In genomic region chr5:96823900-96824351, GRCh38 we compare ENCODE assay signal across 8 cellular contexts. TPM values are rescaled to one million over a fixed set of nuclear protein-coding genes. Genes with fewer than 3 reads are reported as not detected.
DNase-seq lines count a peak whose midpoint lies in the region; ATAC-seq and TF ChIP-seq lines count a peak whose summit lies in the region.

No MANE protein-coding gene starts in this region.

- H3K79me2 ChIP-seq in neural progenitor cell (ENCODE audit: low read depth) = no peaks in the 10 kb centered on the region

- DNase-seq in M059J (ENCODE audit: low read depth) (peak; percentile 98), foreskin fibroblast (peak; percentile 72 to 80), NCI-H1048 (lab: John Stamatoyannopoulos, UW) (no peak), gastrocnemius medialis (no peak), neural progenitor cell (ENCODE audit: low spot score) (no peak), right atrium auricular region (ENCODE audit: low spot score) (no peak)

- no peak for TF ChIP-seq POLR2A in gastrocnemius medialis (IDR thresholded peaks at IDR 0.05)

- no peak overlapping the region for H3K4me3 Mint-ChIP-seq in neural progenitor cell

- intact Hi-C loops in gastrocnemius medialis (cut with DNase I; ENCODE audit: low total_unique reads) = loop anchor here (1.0 kb wide), 1 partner anchor 135 kb away; no protein-coding TSS in a partner anchor

- no peaks in the 10 kb centered on the region for H3K9me3 Mint-ChIP-seq in neural progenitor cell

- H2AFZ ChIP-seq in neural progenitor cell (replicated peaks) = no peak overlapping the region

- TF ChIP-seq CTCF in foreskin fibroblast (IDR thresholded peaks at IDR 0.05; ENCODE audit: low read depth, low read length) = no peak
- TF ChIP-seq CTCF in gastrocnemius medialis (IDR thresholded peaks at IDR 0.05 in 4 of 5, conservative IDR thresholded peaks at IDR 0.05 in 1 of 5) = no peak
- no peak for TF ChIP-seq CTCF in neural progenitor cell (IDR thresholded peaks at IDR 0.05)
- no peak for TF ChIP-seq CTCF in right atrium auricular region (IDR thresholded peaks at IDR 0.05)

- H3K27ac ChIP-seq in gastrocnemius medialis (no peak overlapping the region), neural progenitor cell (no peak overlapping the region), right atrium auricular region (no peak overlapping the region)

- in situ Hi-C loops in gastrocnemius medialis (cut with MboI; ENCODE audit: low sequenced_read_pairs in 4 of 4) = no loop called here

- H3K9ac ChIP-seq in neural progenitor cell = no peak overlapping the region

- H4K20me1 ChIP-seq in neural progenitor cell (ENCODE audit: low read depth) = no peaks in the 10 kb centered on the region

- peak; percentile 82 for ATAC-seq in GM18499 (IDR thresholded peaks at IDR 0.05; ENCODE audit: insufficient read depth, unreplicated experiment)
- peak; percentile 85 for ATAC-seq in GM21723 (IDR thresholded peaks at IDR 0.05; ENCODE audit: unreplicated experiment)
- no peak for ATAC-seq in gastrocnemius medialis

- H3K4me1 ChIP-seq in gastrocnemius medialis (no peaks in the 10 kb centered on the region), neural progenitor cell (no peaks in the 10 kb centered on the region), right atrium auricular region (no peaks in the 10 kb centered on the region)

- H3K4me3 ChIP-seq in foreskin fibroblast (ENCODE audit: low read depth in 1 of 2, low read length in 2 of 2) = no peak overlapping the region
- H3K4me3 ChIP-seq in gastrocnemius medialis = no peak overlapping the region
- H3K4me3 ChIP-seq in neural progenitor cell = no peak overlapping the region
- H3K4me3 ChIP-seq in right atrium auricular region = no peak overlapping the region

- no peaks in the 10 kb centered on the region for H3K27me3 Mint-ChIP-seq in neural progenitor cell (ENCODE audit: insufficient read depth, low read depth)

- no peaks in the 10 kb centered on the region for H3K36me3 Mint-ChIP-seq in neural progenitor cell

- no peak overlapping the region for H3K27ac Mint-ChIP-seq in neural progenitor cell

- H3K36me3 ChIP-seq in gastrocnemius medialis (no peaks in the 10 kb centered on the region), neural progenitor cell (no peaks in the 10 kb centered on the region), right atrium auricular region (no peaks in the 10 kb centered on the region)

- H3K4me2 ChIP-seq in neural progenitor cell = no peak overlapping the region

- H3K27me3 ChIP-seq in gastrocnemius medialis = no peaks in the 10 kb centered on the region
- no peaks in the 10 kb centered on the region for H3K27me3 ChIP-seq in neural progenitor cell
- H3K27me3 ChIP-seq in right atrium auricular region = no peaks in the 10 kb centered on the region

- no peaks in the 10 kb centered on the region for H3F3A ChIP-seq in neural progenitor cell (ENCODE audit: low read depth)

- no peaks in the 10 kb centered on the region for H3K4me1 Mint-ChIP-seq in neural progenitor cell

- H3K9me3 ChIP-seq in gastrocnemius medialis = no peaks in the 10 kb centered on the region
- H3K9me3 ChIP-seq in neural progenitor cell (ENCODE audit: low read depth) = no peaks in the 10 kb centered on the region
- H3K9me3 ChIP-seq in right atrium auricular region = no peaks in the 10 kb centered on the region

RNA-seq across cellular contexts. Expression of gene ERAP1, which starts 16.2 kb away (rescaled TPM):
- total RNA-seq in M059J (2014; rRNA removed; shearing (Covaris generic)) = 25.6 and 31.6 TPM in 2 replicates
- total RNA-seq in gastrocnemius medialis (10 to 100 TPM; 17.7 to 49.3 (median 27.4) TPM), neural progenitor cell (ENCODE audit: low replicate concordance) (17.2 and 21.5 TPM in 2 replicates), right atrium auricular region (10 to 100 TPM; 18.4 to 24.7 TPM)

RNA-seq across cellular contexts. Expression of gene ERAP2, which starts 52.4 kb away (rescaled TPM):
- total RNA-seq in M059J (2014; rRNA removed; shearing (Covaris generic)) = 103 and 104 TPM in 2 replicates
- 1 to 10 TPM; 1.1 to 8.5 (median 2.9) TPM for total RNA-seq in gastrocnemius medialis
- total RNA-seq in neural progenitor cell (ENCODE audit: low replicate concordance) = not detected in 2 replicates
- total RNA-seq in right atrium auricular region = 1 to 10 TPM; 5.5 to 5.9 TPM

Comparison
In these comparisons a context has a peak if more than half of its experiments do, and no peak if none do; other contexts are left out.
1. ATAC-seq: peak in GM18499 (single experiment) and GM21723 (single experiment); none in gastrocnemius medialis (0 of 2).
2. DNase-seq: peak in M059J (single experiment) and foreskin fibroblast (2 of 2); none in NCI-H1048 (single experiment), gastrocnemius medialis (0 of 2), neural progenitor cell (single experiment) and right atrium auricular region (single experiment).
3. RNA of gene ERAP2, which starts 52.4 kb away (total RNA-seq): 103 to 104 TPM in M059J; 5.5 to 5.9 TPM in right atrium auricular region, 1.1 to 8.5 TPM in gastrocnemius medialis and not detected in neural progenitor cell; every median in the first group is over 10 times any median in the second.